In genomic region chr20:3669710-3670367, GRCh38 we compare ENCODE assay signal across 1 cellular context.
TF ChIP-seq lines count a peak whose summit lies in the region.

No MANE protein-coding gene starts in this region.

TF ChIP-seq in SK-N-SH, 30 proteins besides CTCF, POLR2A, EP300 and RAD21 (continued from another document):
- TF ChIP-seq TCF12 (IDR thresholded peaks at IDR 0.05), result no peak
- no peak for TF ChIP-seq TEAD4 (IDR thresholded peaks at IDR 0.05; ENCODE audit: borderline replicate concordance, insufficient read depth)
- TF ChIP-seq NRF1 (IDR thresholded peaks at IDR 0.05; ENCODE audit: low read depth, low read length), result no peak
- TF ChIP-seq GABPA (IDR thresholded peaks at IDR 0.05; ENCODE audit: low read depth), result no peak
- TF ChIP-seq FOXM1 (IDR thresholded peaks at IDR 0.05; ENCODE audit: low read depth), result no peak
- TF ChIP-seq IRF3 (IDR thresholded peaks at IDR 0.05; ENCODE audit: low read depth, low read length), result no peak
- TF ChIP-seq FOXJ3 (CRISPR knock-in tag; IDR thresholded peaks at IDR 0.05), result no peak
- no peak for TF ChIP-seq POLR2AphosphoS5 (IDR thresholded peaks at IDR 0.05; ENCODE audit: low read depth, low read length)
- no peak for TF ChIP-seq ELF1 (IDR thresholded peaks at IDR 0.05)
